Comparison of ENCODE assay signal across 15 cellular contexts in genomic region chr20:51156041-51156795, GRCh38.
A peak's percentile ranks its signal among the peaks of the same experiment; 100 is the strongest.
DNase-seq lines count a peak whose midpoint lies in the region; ATAC-seq and TF ChIP-seq lines count a peak whose summit lies in the region.
"Had no signal": no experiment of that assay in that cellular context is flagged by ENCODE, and none has a peak within 500 bp of the region (broad histone marks: within the 10 kb centered on the region; RNA-seq: fewer than 3 reads in every experiment).

No MANE protein-coding gene starts in this region.

- TF ChIP-seq EP300 in SK-N-SH (IDR thresholded peaks at IDR 0.05; ENCODE audit: borderline replicate concordance in 1 of 2, low read depth in 1 of 2, low read length in 1 of 2), result peak in 1 of 2 experiments; percentile 99; a peak in 2 of 4 replicates

- H3K4me2 ChIP-seq in SK-N-SH (no peak overlapping the region), osteoblast (ENCODE audit: insufficient read depth, low read length) (peak overlapping the region; percentile 41)

- ATAC-seq in stimulated activated effector memory CD8-positive, alpha-beta T cell treated with anti-CD3 and anti-CD28 coated beads, Interleukin-12 subunit alpha, Interleukin-12 subunit beta, amount 100 ng/mL, for 72 hours, result no peak
- no peak for ATAC-seq in GM19395 (IDR thresholded peaks at IDR 0.05; ENCODE audit: unreplicated experiment)

- peak overlapping the region in 1 of 2 experiments; percentile 99; a peak in 2 of 4 replicates for H3K27ac ChIP-seq in SK-N-SH (ENCODE audit: low read depth in 2 of 2, low read length in 1 of 2)
- H3K27ac ChIP-seq in osteoblast (ENCODE audit: low read depth, low read length), result no peak overlapping the region
- H3K27ac ChIP-seq: C4-2B, heart left ventricle, thyroid gland had no signal

- 16% methylated on average over 16 of the region's 16 CpGs for WGBS in SK-N-SH (ENCODE audit: low lambda C conversion rate)

- peak; percentile 85 for DNase-seq in AG10803 (ENCODE audit: low read depth)
- DNase-seq in SK-N-SH, result peak; percentile 77
- peak; percentile 45 for DNase-seq in fibroblast of villous mesenchyme (ENCODE audit: low read depth)
- no peak for DNase-seq in osteoblast (ENCODE audit: insufficient read length, low spot score, missing footprints)
- DNase-seq in NCI-H1048 (lab: John Stamatoyannopoulos, UW), result no peak
- no peak for DNase-seq in stimulated activated effector memory CD8-positive, alpha-beta T cell treated with anti-CD3 and anti-CD28 coated beads, Interleukin-12 subunit alpha, Interleukin-12 subunit beta, amount 100 ng/mL, for 72 hours (ENCODE audit: low spot score in 2 of 2)
- no peak for DNase-seq in T-helper 9 cell
- DNase-seq: heart left ventricle, NCI-H82, thyroid gland had no signal

- no peaks in the 10 kb centered on the region for H3K9me2 ChIP-seq in SK-N-SH

- CTCF ChIA-PET in SK-N-SH (lab: Yijun Ruan, JAX), result interaction anchor here (0.7 to 3.9 kb wide), 7 partner anchors 24 to 168 kb away, joined by 3 to 16 read pairs (median 3); no protein-coding TSS in a partner anchor

- H3K4me3 Mint-ChIP-seq in stimulated activated effector memory CD8-positive, alpha-beta T cell treated with anti-CD3 and anti-CD28 coated beads, Interleukin-12 subunit alpha, Interleukin-12 subunit beta, amount 100 ng/mL, for 72 hours, result no peak overlapping the region
- H3K4me3 Mint-ChIP-seq: dendritic cell treated with granulocyte-macrophage colony-stimulating factor and Interleukin-4, amounts not matched to agents 40 ng/mL and 50 ng/mL, for 4 days; memory B cell had no signal

- H3K79me2 ChIP-seq in SK-N-SH (ENCODE audit: insufficient read depth), result no peaks in the 10 kb centered on the region
- H3K79me2 ChIP-seq in osteoblast (ENCODE audit: insufficient read depth, low read length), result no peaks in the 10 kb centered on the region

- H3K4me3 ChIP-seq in AG10803 (ENCODE audit: low read length) (peak overlapping the region; percentile 21; the same call in 1 of the 2 replicates), SK-N-SH (ENCODE audit: low read depth in 2 of 2, low read length in 1 of 2) (no peak overlapping the region), fibroblast of villous mesenchyme (ENCODE audit: low read depth, low read length) (no peak overlapping the region), osteoblast (ENCODE audit: insufficient read depth, low read length) (no peak overlapping the region)
- H3K4me3 ChIP-seq: heart left ventricle, thyroid gland had no signal

- H3K9ac ChIP-seq in SK-N-SH, result no peak overlapping the region

- no peaks in the 10 kb centered on the region for H3K36me3 ChIP-seq in SK-N-SH (replicated peaks in 1 of 2; ENCODE audit: control insufficient read depth in 1 of 2, insufficient read depth in 2 of 2, low read length in 1 of 2)
- H3K36me3 ChIP-seq in osteoblast (ENCODE audit: insufficient read depth, low read length), result no peaks in the 10 kb centered on the region
- H3K36me3 ChIP-seq: heart left ventricle, thyroid gland had no signal

- H3K27me3 ChIP-seq in SK-N-SH (ENCODE audit: insufficient read depth) (peaks cover 44% of the 10 kb centered on the region), osteoblast (ENCODE audit: insufficient read depth, low read length) (peaks cover 85% of the 10 kb centered on the region)
- H3K27me3 ChIP-seq: thyroid gland had no signal

- no peak for TF ChIP-seq CTCF in AG10803 (conservative IDR thresholded peaks at IDR 0.05; ENCODE audit: low read length)
- TF ChIP-seq CTCF in SK-N-SH (IDR thresholded peaks at IDR 0.05), result no peak
- TF ChIP-seq CTCF in fibroblast of villous mesenchyme (IDR thresholded peaks at IDR 0.05; ENCODE audit: insufficient read depth, low read depth, low read length), result no peak
- no peak for TF ChIP-seq CTCF in osteoblast (IDR thresholded peaks at IDR 0.05; ENCODE audit: extremely low read depth, low read depth, low read length)

- no peak overlapping the region for H3K27ac Mint-ChIP-seq in stimulated activated effector memory CD8-positive, alpha-beta T cell treated with anti-CD3 and anti-CD28 coated beads, Interleukin-12 subunit alpha, Interleukin-12 subunit beta, amount 100 ng/mL, for 72 hours
- H3K27ac Mint-ChIP-seq: activated T-helper 2 cell treated with anti-CD3 and anti-CD28 coated beads, Interferon-gamma antibody, Interleukin-2, Interleukin-4, amounts not matched to agents 10 μg/mL and 5 μg/mL and 100 μg/mL, durations not matched to agents 14 hours and 24 hours and 36 hours; dendritic cell treated with granulocyte-macrophage colony-stimulating factor and Interleukin-4, amounts not matched to agents 40 ng/mL and 50 ng/mL, for 4 days; memory B cell had no signal

- H3K9me3 Mint-ChIP-seq in stimulated activated effector memory CD8-positive, alpha-beta T cell treated with anti-CD3 and anti-CD28 coated beads, Interleukin-12 subunit alpha, Interleukin-12 subunit beta, amount 100 ng/mL, for 72 hours, result no peaks in the 10 kb centered on the region
- H3K9me3 Mint-ChIP-seq: activated T-helper 2 cell treated with anti-CD3 and anti-CD28 coated beads, Interferon-gamma antibody, Interleukin-2, Interleukin-4, amounts not matched to agents 10 μg/mL and 5 μg/mL and 100 μg/mL, durations not matched to agents 14 hours and 24 hours and 36 hours; dendritic cell treated with granulocyte-macrophage colony-stimulating factor and Interleukin-4, amounts not matched to agents 40 ng/mL and 50 ng/mL, for 4 days had no signal

- no peaks in the 10 kb centered on the region for H3F3A ChIP-seq in SK-N-SH (replicated peaks; ENCODE audit: insufficient read depth)

- H3K9me3 ChIP-seq in SK-N-SH (no peaks in the 10 kb centered on the region), osteoblast (ENCODE audit: low read depth, low read length) (no peaks in the 10 kb centered on the region)
- H3K9me3 ChIP-seq: heart left ventricle, thyroid gland had no signal

- peak; percentile 35; the same call in 1 of the 2 replicates for TF ChIP-seq RAD21 in SK-N-SH (IDR thresholded peaks at IDR 0.05; ENCODE audit: low read length)

- H4K20me1 ChIP-seq in SK-N-SH (ENCODE audit: insufficient read depth) (no peaks in the 10 kb centered on the region), osteoblast (ENCODE audit: insufficient read depth, low read length) (no peaks in the 10 kb centered on the region)

- H3K36me3 Mint-ChIP-seq in stimulated activated effector memory CD8-positive, alpha-beta T cell treated with anti-CD3 and anti-CD28 coated beads, Interleukin-12 subunit alpha, Interleukin-12 subunit beta, amount 100 ng/mL, for 72 hours, result no peaks in the 10 kb centered on the region
- H3K36me3 Mint-ChIP-seq: memory B cell had no signal

- H3K4me1 ChIP-seq in SK-N-SH (ENCODE audit: control insufficient read depth in 1 of 2, insufficient read depth in 2 of 2, low read depth in 1 of 2, low read length in 1 of 2) (peaks cover 0 to 47% of the 10 kb centered on the region in 2 experiments; a peak in 2 of 4 replicates), osteoblast (ENCODE audit: insufficient read depth, low read length) (no peaks in the 10 kb centered on the region)
- H3K4me1 ChIP-seq: thyroid gland had no signal

- peaks cover 5% of the 10 kb centered on the region for H3K4me1 Mint-ChIP-seq in stimulated activated effector memory CD8-positive, alpha-beta T cell treated with anti-CD3 and anti-CD28 coated beads, Interleukin-12 subunit alpha, Interleukin-12 subunit beta, amount 100 ng/mL, for 72 hours

- POLR2A ChIA-PET in SK-N-SH (lab: Yijun Ruan, JAX), result interaction anchor here (0.7 to 3.0 kb wide), 6 partner anchors 22 to 149 kb away, joined by 3 to 42 read pairs (median 4); no protein-coding TSS in a partner anchor

- no peak overlapping the region for H2AFZ ChIP-seq in SK-N-SH (ENCODE audit: low read depth)
- no peak overlapping the region for H2AFZ ChIP-seq in osteoblast (ENCODE audit: low read length)

TF ChIP-seq in SK-N-SH, 30 proteins besides CTCF, POLR2A, EP300 and RAD21 (continues in another document):
- TF ChIP-seq NFIC (IDR thresholded peaks at IDR 0.05; ENCODE audit: borderline replicate concordance) (no peak), TEAD4 (IDR thresholded peaks at IDR 0.05; ENCODE audit: borderline replicate concordance, insufficient read depth) (no peak), PBX3 (IDR thresholded peaks at IDR 0.05) (peak; percentile 61), RFX5 (IDR thresholded peaks at IDR 0.05; ENCODE audit: low read length) (no peak), FOSL2 (IDR thresholded peaks at IDR 0.05; ENCODE audit: borderline replicate concordance, low read depth) (no peak), GATA2 (CRISPR knock-in tag; IDR thresholded peaks at IDR 0.05) (peak; percentile 99), MXI1 (IDR thresholded peaks at IDR 0.05; ENCODE audit: low read depth, low read length) (peak; percentile 56; the same call in 1 of the 2 replicates), FOXJ3 (CRISPR knock-in tag; IDR thresholded peaks at IDR 0.05) (peak; percentile 97), USF1 (IDR thresholded peaks at IDR 0.05; ENCODE audit: borderline replicate concordance, low read depth) (no peak), CHD2 (IDR thresholded peaks at IDR 0.05; ENCODE audit: low read length, partially characterized antibody) (peak; percentile 95), FOXM1 (IDR thresholded peaks at IDR 0.05; ENCODE audit: low read depth) (no peak), TAF1 (IDR thresholded peaks at IDR 0.05; ENCODE audit: borderline replicate concordance, low read depth, low read length) (no peak), POLR2AphosphoS5 (IDR thresholded peaks at IDR 0.05; ENCODE audit: low read depth, low read length) (peak; percentile 67), MEF2A (IDR thresholded peaks at IDR 0.05; ENCODE audit: borderline replicate concordance, low read depth) (no peak), SIN3A (IDR thresholded peaks at IDR 0.05; ENCODE audit: borderline replicate concordance, low read depth, low read length) (no peak)

Comparison
In these comparisons a context has a peak if more than half of its experiments do, and no peak if none do; other contexts are left out.
1. DNase-seq: peak in AG10803 (single experiment), SK-N-SH (single experiment) and fibroblast of villous mesenchyme (single experiment); none in osteoblast (single experiment), NCI-H1048 (single experiment), stimulated activated effector memory CD8-positive, alpha-beta T cell treated with anti-CD3 and anti-CD28 coated beads, Interleukin-12 subunit alpha, Interleukin-12 subunit beta, amount 100 ng/mL, for 72 hours (0 of 2) and T-helper 9 cell (single experiment).